ENCODE assay signal across 1 cellular context in genomic region chr14:54901380-54902142, GRCh38.
A peak's percentile ranks its signal among the peaks of the same experiment; 100 is the strongest.
TF ChIP-seq lines count a peak whose summit lies in the region.

No MANE protein-coding gene starts in this region.

TF ChIP-seq in A549, 52 proteins besides CTCF, POLR2A, EP300 and RAD21 (continued from another document):
- TF ChIP-seq ELK1 (IDR thresholded peaks at IDR 0.05; ENCODE audit: low read depth, low read length) = no peak
- TF ChIP-seq GATA3 (IDR thresholded peaks at IDR 0.05; ENCODE audit: borderline replicate concordance) = no peak
- no peak for TF ChIP-seq CHD4 (IDR thresholded peaks at IDR 0.05; ENCODE audit: borderline replicate concordance)
- no peak for TF ChIP-seq MYC (IDR thresholded peaks at IDR 0.05; ENCODE audit: borderline replicate concordance, low read length)
- TF ChIP-seq HDAC2 (IDR thresholded peaks at IDR 0.05) = no peak
- no peak for TF ChIP-seq HOXB5 (CRISPR knock-in tag; IDR thresholded peaks at IDR 0.05)
- TF ChIP-seq SREBF2 (IDR thresholded peaks at IDR 0.05) = no peak
- TF ChIP-seq E2F6 (IDR thresholded peaks at IDR 0.05; ENCODE audit: borderline replicate concordance, low read depth) = peak; percentile 66; the same call in 1 of the 2 replicates
- peak; percentile 38 for TF ChIP-seq CHD2 (IDR thresholded peaks at IDR 0.05; ENCODE audit: low read length, partially characterized antibody)
- no peak for TF ChIP-seq ESRRA (IDR thresholded peaks at IDR 0.05; ENCODE audit: borderline replicate concordance, low read length)
- no peak for TF ChIP-seq ZC3H11A (IDR thresholded peaks at IDR 0.05)
